ENCODE assay signal across 9 cellular contexts in the genomic region with DNA sequence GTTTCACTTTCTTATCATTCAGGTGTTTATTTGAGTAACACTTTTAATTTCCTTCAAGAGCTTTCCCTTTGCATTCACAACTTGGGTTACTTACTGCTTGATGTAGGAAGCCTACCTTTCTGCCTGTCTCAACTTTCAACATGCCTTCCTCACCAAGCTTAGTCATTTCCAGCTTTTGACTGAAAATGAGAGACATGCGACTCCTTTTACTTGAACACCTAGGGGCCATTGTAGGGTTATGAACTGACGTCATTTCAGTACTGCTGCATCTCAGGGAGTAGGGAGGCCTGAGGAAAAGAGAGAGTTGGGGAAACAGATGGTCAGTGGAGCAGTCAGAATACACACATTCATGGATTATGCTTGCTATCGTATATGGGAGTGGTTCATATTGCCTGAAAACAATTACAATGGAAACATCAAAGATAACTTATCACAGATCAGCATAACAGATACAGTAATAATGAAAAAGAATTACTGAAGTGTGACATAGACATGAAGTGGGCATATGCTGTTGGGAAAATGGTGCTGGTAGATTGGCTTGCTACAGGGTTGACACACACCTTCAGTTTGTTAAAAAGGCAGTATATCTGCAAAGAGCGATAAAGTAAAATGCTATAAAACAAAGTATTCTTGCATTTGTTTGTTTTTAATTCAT. TPM values are rescaled to one million over a fixed set of nuclear protein-coding genes. Genes with fewer than 3 reads are reported as not detected.
A peak's percentile ranks its signal among the peaks of the same experiment; 100 is the strongest.
DNase-seq lines count a peak whose midpoint lies in the region; ATAC-seq and TF ChIP-seq lines count a peak whose summit lies in the region.
"Had no signal": no experiment of that assay in that cellular context is flagged by ENCODE, and none has a peak within 500 bp of the region (broad histone marks: within the 10 kb centered on the region; RNA-seq: fewer than 3 reads in every experiment).

No MANE protein-coding gene starts in this region.

- H3K4me3 ChIP-seq in CD8-positive, alpha-beta T cell (ENCODE audit: low read depth, low read length): no peak overlapping the region

- no peaks in the 10 kb centered on the region for H3K9me3 Mint-ChIP-seq in CD8-positive, alpha-beta T cell
- no peaks in the 10 kb centered on the region for H3K9me3 Mint-ChIP-seq in activated T-helper 17 cell treated with anti-CD3 and anti-CD28 coated beads, Interleukin-2, amount 50 U/mL, for 72 hours

- POLR2A ChIA-PET in CD8-positive, alpha-beta T cell (lab: Charles Lee): no interaction called here

- H3K4me3 Mint-ChIP-seq in CD8-positive, alpha-beta T cell: no peak overlapping the region
- peak overlapping the region; percentile 45 for H3K4me3 Mint-ChIP-seq in activated T-helper 17 cell treated with anti-CD3 and anti-CD28 coated beads, Interleukin-2, amount 50 U/mL, for 72 hours

- H3K36me3 Mint-ChIP-seq in CD8-positive, alpha-beta T cell: peaks cover 61% of the 10 kb centered on the region
- peaks cover 59% of the 10 kb centered on the region for H3K36me3 Mint-ChIP-seq in activated T-helper 17 cell treated with anti-CD3 and anti-CD28 coated beads, Interleukin-2, amount 50 U/mL, for 72 hours (ENCODE audit: low read depth)

- CTCF ChIA-PET in CD8-positive, alpha-beta T cell (lab: Charles Lee): interaction anchor here (1.2 to 1.9 kb wide), 2 partner anchors 171 to 197 kb away, joined by 3 to 4 read pairs; no protein-coding TSS in a partner anchor

- H3K9me3 ChIP-seq in CD8-positive, alpha-beta T cell (ENCODE audit: low read length): no peaks in the 10 kb centered on the region
- H3K9me3 ChIP-seq: Caco-2 had no signal

- peak; percentile 23 for ATAC-seq in CD8-positive, alpha-beta T cell
- ATAC-seq in GM19328 (IDR thresholded peaks at IDR 0.05; ENCODE audit: unreplicated experiment) (peak; percentile 98), HG03039 (IDR thresholded peaks at IDR 0.05; ENCODE audit: unreplicated experiment) (peak; percentile 99)
- ATAC-seq in activated T-helper 17 cell treated with anti-CD3 and anti-CD28 coated beads, Interleukin-2, amount 50 U/mL, for 72 hours (replicated peaks): peak; percentile 94

- peak overlapping the region; percentile 58 for H3K27ac Mint-ChIP-seq in CD8-positive, alpha-beta T cell
- H3K27ac Mint-ChIP-seq in activated T-helper 17 cell treated with anti-CD3 and anti-CD28 coated beads, Interleukin-2, amount 50 U/mL, for 72 hours: peak overlapping the region; percentile 76

- no peak overlapping the region for H3K27ac ChIP-seq in CD8-positive, alpha-beta T cell (ENCODE audit: low read depth, low read length)

- peaks cover 54% of the 10 kb centered on the region for H3K4me1 Mint-ChIP-seq in CD8-positive, alpha-beta T cell (ENCODE audit: low read depth)
- H3K4me1 Mint-ChIP-seq in activated T-helper 17 cell treated with anti-CD3 and anti-CD28 coated beads, Interleukin-2, amount 50 U/mL, for 72 hours: peaks cover 34% of the 10 kb centered on the region

- DNase-seq in CD8-positive, alpha-beta T cell: no peak
- no peak for DNase-seq in activated effector memory CD4-positive, alpha-beta T cell treated with anti-CD3 and anti-CD28 coated beads, Interleukin-2, amount 50 U/mL, for 16 hours
- no peak for DNase-seq in NK-92 treated with Interleukin-12 subunit alpha and Interleukin-12 subunit beta, amount 100 ng/mL, for 24 hours (lab: John Stamatoyannopoulos, UW)
- no peak for DNase-seq in GM19238 (ENCODE audit: insufficient read length, low spot score)
- DNase-seq in AG20443 (ENCODE audit: low spot score): no peak
- DNase-seq: Caco-2 had no signal

- intact Hi-C loops in CD8-positive, alpha-beta T cell (cut with DNase I, micrococcal nuclease): no loop called here

- H3K27me3 ChIP-seq in CD8-positive, alpha-beta T cell (ENCODE audit: insufficient read depth, low read length): no peaks in the 10 kb centered on the region

- peaks cover 10% of the 10 kb centered on the region for H3K4me1 ChIP-seq in CD8-positive, alpha-beta T cell (ENCODE audit: insufficient read depth, low read length)
- H3K4me1 ChIP-seq: Caco-2 had no signal

- H3K27me3 Mint-ChIP-seq in CD8-positive, alpha-beta T cell (ENCODE audit: low read depth): no peaks in the 10 kb centered on the region
- no peaks in the 10 kb centered on the region for H3K27me3 Mint-ChIP-seq in activated T-helper 17 cell treated with anti-CD3 and anti-CD28 coated beads, Interleukin-2, amount 50 U/mL, for 72 hours

- no peaks in the 10 kb centered on the region for H3K36me3 ChIP-seq in CD8-positive, alpha-beta T cell (ENCODE audit: insufficient read depth, low read length)

- no peak for TF ChIP-seq CTCF in CD8-positive, alpha-beta T cell (IDR thresholded peaks at IDR 0.05)

RNA-seq across cellular contexts. Expression of a gene that starts 25.7 kb away (rescaled TPM):
- total RNA-seq in CD8-positive, alpha-beta T cell: 10 to 100 TPM; 24.7 to 27.8 TPM
- 10 to 100 TPM in 1 of 2 donors, 1 to 10 TPM in 1; 9.7 to 27.7 TPM for total RNA-seq in activated T-helper 17 cell treated with anti-CD3 and anti-CD28 coated beads, Interleukin-2, amount 50 U/mL, for 72 hours

Comparison
In these comparisons a context has a peak if more than half of its experiments do, and no peak if none do; other contexts are left out.
1. ATAC-seq: peak in every context shown above with its lines; median percentile 99 in HG03039; 98 in GM19328; 94 in activated T-helper 17 cell treated with anti-CD3 and anti-CD28 coated beads, Interleukin-2, amount 50 U/mL, for 72 hours; 23 in CD8-positive, alpha-beta T cell.